Comparison of ENCODE assay signal across 9 cellular contexts in genomic region chr22:25334091-25334490, GRCh38.
DNase-seq lines count a peak whose midpoint lies in the region; ATAC-seq and TF ChIP-seq lines count a peak whose summit lies in the region.
"Had no signal": no experiment of that assay in that cellular context is flagged by ENCODE, and none has a peak within 500 bp of the region (broad histone marks: within the 10 kb centered on the region; RNA-seq: fewer than 3 reads in every experiment).

No MANE protein-coding gene starts in this region.

- H3K4me1 Mint-ChIP-seq in activated CD8-positive, alpha-beta memory T cell treated with anti-CD3 and anti-CD28 coated beads, Interleukin-2, amount 10 ng/mL, durations not matched to agents 7 days and 5 days: peaks cover 4% of the 10 kb centered on the region

- DNase-seq in GM12864 (ENCODE audit: low read depth) (no peak), NCI-H1694 (lab: John Stamatoyannopoulos, UW) (peak; percentile 46), glomerular visceral epithelial cell (ENCODE audit: extremely low spot score) (peak; percentile 13), retina (peak; percentile 54), GM19240 (ENCODE audit: insufficient read length, low spot score) (no peak)
- DNase-seq in activated CD8-positive, alpha-beta memory T cell treated with anti-CD3 and anti-CD28 coated beads, Interleukin-2, amount 10 ng/mL, durations not matched to agents 7 days and 5 days: peak; percentile 78

- CTCF ChIA-PET in activated CD8-positive, alpha-beta memory T cell treated with anti-CD3 and anti-CD28 coated beads, Interleukin-2, amount 10 ng/mL, durations not matched to agents 7 days and 5 days (lab: Charles Lee): interaction anchor here (0.6 to 2.8 kb wide), 13 partner anchors 15 to 1305 kb away, joined by 3 to 11 read pairs (median 3); no protein-coding TSS in a partner anchor

- peak; percentile 77 for ATAC-seq in activated CD8-positive, alpha-beta memory T cell treated with anti-CD3 and anti-CD28 coated beads, Interleukin-2, amount 10 ng/mL, durations not matched to agents 7 days and 5 days
- ATAC-seq in GM21717 (IDR thresholded peaks at IDR 0.05; ENCODE audit: unreplicated experiment) (no peak), HG03280 (IDR thresholded peaks at IDR 0.05; ENCODE audit: unreplicated experiment) (no peak)

- peaks cover 4% of the 10 kb centered on the region for H3K27me3 Mint-ChIP-seq in activated CD8-positive, alpha-beta memory T cell treated with anti-CD3 and anti-CD28 coated beads, Interleukin-2, amount 10 ng/mL, durations not matched to agents 7 days and 5 days

- TF ChIP-seq CTCF in GM12864 (IDR thresholded peaks at IDR 0.05; ENCODE audit: low read depth, low read length, missing control alignments): peak; percentile 82

- no peaks in the 10 kb centered on the region for H3K9me3 Mint-ChIP-seq in activated CD8-positive, alpha-beta memory T cell treated with anti-CD3 and anti-CD28 coated beads, Interleukin-2, amount 10 ng/mL, durations not matched to agents 7 days and 5 days (ENCODE audit: low read depth)

- no peak overlapping the region for H3K27ac Mint-ChIP-seq in activated CD8-positive, alpha-beta memory T cell treated with anti-CD3 and anti-CD28 coated beads, Interleukin-2, amount 10 ng/mL, durations not matched to agents 7 days and 5 days

- H3K4me3 ChIP-seq in GM12864 (ENCODE audit: low read depth, low read length): no peak overlapping the region
- H3K4me3 ChIP-seq: SJSA1 had no signal

- no peak overlapping the region for H3K4me3 Mint-ChIP-seq in activated CD8-positive, alpha-beta memory T cell treated with anti-CD3 and anti-CD28 coated beads, Interleukin-2, amount 10 ng/mL, durations not matched to agents 7 days and 5 days

- H3K36me3 Mint-ChIP-seq in activated CD8-positive, alpha-beta memory T cell treated with anti-CD3 and anti-CD28 coated beads, Interleukin-2, amount 10 ng/mL, durations not matched to agents 7 days and 5 days: no peaks in the 10 kb centered on the region

Comparison
In these comparisons a context has a peak if more than half of its experiments do, and no peak if none do; other contexts are left out.
1. DNase-seq: peak in NCI-H1694 (single experiment), activated CD8-positive, alpha-beta memory T cell treated with anti-CD3 and anti-CD28 coated beads, Interleukin-2, amount 10 ng/mL, durations not matched to agents 7 days and 5 days (single experiment), glomerular visceral epithelial cell (single experiment) and retina (single experiment); none in GM12864 (single experiment) and GM19240 (single experiment).